ENCODE assay signal across 14 cellular contexts in genomic region chr10:13711281-13711680, GRCh38.
"Had no signal": no experiment of that assay in that cellular context is flagged by ENCODE, and none has a peak within 500 bp of the region (broad histone marks: within the 10 kb centered on the region; RNA-seq: fewer than 3 reads in every experiment).

No MANE protein-coding gene starts in this region.

- DNase-seq: activated CD4-positive, alpha-beta T cell treated with anti-CD3 and anti-CD28 coated beads for 48 hours; activated CD8-positive, alpha-beta memory T cell treated with anti-CD3 and anti-CD28 coated beads, Interleukin-2, amount 50 U/mL, for 48 hours; activated CD8-positive, alpha-beta T cell treated with anti-CD3 and anti-CD28 coated beads, Interleukin-2, amount 10 ng/mL, durations not matched to agents 7 days and 5 days; activated naive CD4-positive, alpha-beta T cell; activated naive CD8-positive, alpha-beta T cell treated with anti-CD3 and anti-CD28 coated beads, Interleukin-2, amount 50 U/mL, for 24 hours; foreskin melanocyte; heart left ventricle; T-cell; thyroid gland had no signal

- H3K27ac ChIP-seq: ascending aorta, cardiac muscle cell had no signal

- H3K27ac Mint-ChIP-seq: activated CD8-positive, alpha-beta T cell treated with anti-CD3 and anti-CD28 coated beads, Interleukin-2, amount 10 ng/mL, durations not matched to agents 7 days and 5 days; activated naive CD8-positive, alpha-beta T cell treated with anti-CD3 and anti-CD28 coated beads, Interleukin-2, amount 50 U/mL, for 24 hours; memory B cell; T-cell had no signal

- ATAC-seq: activated CD8-positive, alpha-beta T cell treated with anti-CD3 and anti-CD28 coated beads, Interleukin-2, amount 10 ng/mL, durations not matched to agents 7 days and 5 days; activated naive CD8-positive, alpha-beta T cell treated with anti-CD3 and anti-CD28 coated beads, Interleukin-2, amount 50 U/mL, for 24 hours; heart left ventricle; left lobe of liver; T-cell had no signal

- H3K4me3 Mint-ChIP-seq: activated CD8-positive, alpha-beta T cell treated with anti-CD3 and anti-CD28 coated beads, Interleukin-2, amount 10 ng/mL, durations not matched to agents 7 days and 5 days; activated naive CD8-positive, alpha-beta T cell treated with anti-CD3 and anti-CD28 coated beads, Interleukin-2, amount 50 U/mL, for 24 hours; memory B cell; T-cell had no signal

- H3K4me3 ChIP-seq: ascending aorta, cardiac muscle cell, heart left ventricle, thyroid gland had no signal

- H3K36me3 ChIP-seq: ascending aorta, cardiac muscle cell, heart left ventricle, thyroid gland had no signal

- H3K36me3 Mint-ChIP-seq: memory B cell, T-cell had no signal

- H3K9me3 ChIP-seq: ascending aorta, heart left ventricle, thyroid gland had no signal

- H3K9me3 Mint-ChIP-seq: activated naive CD8-positive, alpha-beta T cell treated with anti-CD3 and anti-CD28 coated beads, Interleukin-2, amount 50 U/mL, for 24 hours; memory B cell; T-cell had no signal

- H3K27me3 ChIP-seq: ascending aorta, cardiac muscle cell, heart left ventricle, thyroid gland had no signal

- FAIRE-seq: islet of Langerhans had no signal
